14 cellular contexts compared by ENCODE assay signal in genomic region chr11:117825538-117826359, GRCh38. TPM values are rescaled to one million over a fixed set of nuclear protein-coding genes. Genes with fewer than 3 reads are reported as not detected.
DNase-seq lines count a peak whose midpoint lies in the region; ATAC-seq and TF ChIP-seq lines count a peak whose summit lies in the region.
"Had no signal": no experiment of that assay in that cellular context is flagged by ENCODE, and none has a peak within 500 bp of the region (broad histone marks: within the 10 kb centered on the region; RNA-seq: fewer than 3 reads in every experiment).

No MANE protein-coding gene starts in this region.

- 76% methylated on average over 13 of the region's 14 CpGs for WGBS in suprapubic skin

- peaks cover 5% of the 10 kb centered on the region for H3K27me3 ChIP-seq in suprapubic skin
- H3K27me3 ChIP-seq: colonic mucosa had no signal

- H3K9me3 ChIP-seq in suprapubic skin = no peaks in the 10 kb centered on the region
- H3K9me3 ChIP-seq: colonic mucosa had no signal

- peak; percentile 25 for DNase-seq in activated T-cell treated with anti-CD3 and anti-CD28 coated beads, Interleukin-2, amount 50 U/mL, for 24 hours
- DNase-seq in activated T-cell treated with anti-CD3 and anti-CD28 coated beads, Interleukin-2, amount 50 U/mL, for 4 hours = no peak
- no peak for DNase-seq in T-cell
- DNase-seq in left lobe of liver (ENCODE audit: low spot score) = peak; percentile 28
- peak; percentile 47 to 48 for DNase-seq in suprapubic skin (ENCODE audit: low spot score in 2 of 2)
- DNase-seq in superior temporal gyrus (ENCODE audit: extremely low spot score) = no peak
- no peak for DNase-seq in KG1 (lab: John Stamatoyannopoulos, UW)
- DNase-seq: colonic mucosa, HFFc6, NCI-H187, NCI-H748 treated with DMSO at 0.1 percent for 48 hours, T-helper 17 cell had no signal

- CTCF ChIA-PET in T-cell (lab: Charles Lee) = interaction anchor here in 1 of 2 donors (0.6 to 1.8 kb wide), 4 partner anchors 17 to 338 kb away, joined by 3 to 4 read pairs (median 4); no protein-coding TSS in a partner anchor

- no peak for TF ChIP-seq EP300 in suprapubic skin (IDR thresholded peaks at IDR 0.05)

- peaks cover 76% of the 10 kb centered on the region for H3K4me1 Mint-ChIP-seq in activated T-cell treated with anti-CD3 and anti-CD28 coated beads, Interleukin-2, amount 50 U/mL, for 24 hours (ENCODE audit: low read depth)
- H3K4me1 Mint-ChIP-seq in activated T-cell treated with anti-CD3 and anti-CD28 coated beads, Interleukin-2, amount 50 U/mL, for 4 hours (ENCODE audit: low read depth) = peaks cover 67% of the 10 kb centered on the region
- H3K4me1 Mint-ChIP-seq in T-cell = peaks cover 69 to 82% (median 80%) of the 10 kb centered on the region in 3 donors

- no peak for TF ChIP-seq CTCF in suprapubic skin (IDR thresholded peaks at IDR 0.05)

- no peaks in the 10 kb centered on the region for H3K9me3 Mint-ChIP-seq in activated T-cell treated with anti-CD3 and anti-CD28 coated beads, Interleukin-2, amount 50 U/mL, for 24 hours
- H3K9me3 Mint-ChIP-seq in activated T-cell treated with anti-CD3 and anti-CD28 coated beads, Interleukin-2, amount 50 U/mL, for 4 hours = no peaks in the 10 kb centered on the region
- no peaks in the 10 kb centered on the region for H3K9me3 Mint-ChIP-seq in T-cell
- H3K9me3 Mint-ChIP-seq: HFFc6 had no signal

- no peak overlapping the region for H3K27ac ChIP-seq in suprapubic skin
- H3K27ac ChIP-seq: colonic mucosa had no signal

- no peaks in the 10 kb centered on the region for H3K36me3 ChIP-seq in suprapubic skin
- H3K36me3 ChIP-seq: colonic mucosa had no signal

- peak overlapping the region; percentile 37 for H3K27ac Mint-ChIP-seq in activated T-cell treated with anti-CD3 and anti-CD28 coated beads, Interleukin-2, amount 50 U/mL, for 24 hours
- H3K27ac Mint-ChIP-seq in T-cell = peak overlapping the region; percentile 58 to 74
- H3K27ac Mint-ChIP-seq: HFFc6, T-helper 17 cell had no signal

- POLR2A ChIA-PET in T-cell (lab: Charles Lee) = no interaction called here

- no peak for ATAC-seq in activated T-cell treated with anti-CD3 and anti-CD28 coated beads, Interleukin-2, amount 50 U/mL, for 4 hours
- ATAC-seq in T-cell (replicated peaks in 1 of 4) = no peak
- ATAC-seq in left lobe of liver = no peak
- no peak for ATAC-seq in HG02970 (IDR thresholded peaks at IDR 0.05; ENCODE audit: low FRiP score, unreplicated experiment)
- ATAC-seq: T-helper 17 cell had no signal

- H3K4me1 ChIP-seq in suprapubic skin = peaks cover 36% of the 10 kb centered on the region
- H3K4me1 ChIP-seq: colonic mucosa had no signal

- H3K4me3 ChIP-seq in suprapubic skin = no peak overlapping the region
- H3K4me3 ChIP-seq: colonic mucosa had no signal

- H3K4me3 Mint-ChIP-seq in activated T-cell treated with anti-CD3 and anti-CD28 coated beads, Interleukin-2, amount 50 U/mL, for 24 hours = no peak overlapping the region
- no peak overlapping the region for H3K4me3 Mint-ChIP-seq in activated T-cell treated with anti-CD3 and anti-CD28 coated beads, Interleukin-2, amount 50 U/mL, for 4 hours
- no peak overlapping the region for H3K4me3 Mint-ChIP-seq in T-cell
- H3K4me3 Mint-ChIP-seq: HFFc6, T-helper 17 cell had no signal

- TF ChIP-seq POLR2A in suprapubic skin (IDR thresholded peaks at IDR 0.05) = no peak

- no peaks in the 10 kb centered on the region for H3K27me3 Mint-ChIP-seq in activated T-cell treated with anti-CD3 and anti-CD28 coated beads, Interleukin-2, amount 50 U/mL, for 24 hours
- H3K27me3 Mint-ChIP-seq in activated T-cell treated with anti-CD3 and anti-CD28 coated beads, Interleukin-2, amount 50 U/mL, for 4 hours (ENCODE audit: low read depth) = no peaks in the 10 kb centered on the region
- H3K27me3 Mint-ChIP-seq in T-cell = no peaks in the 10 kb centered on the region
- H3K27me3 Mint-ChIP-seq: T-helper 17 cell had no signal

- H3K36me3 Mint-ChIP-seq in activated T-cell treated with anti-CD3 and anti-CD28 coated beads, Interleukin-2, amount 50 U/mL, for 24 hours (ENCODE audit: low read depth) = no peaks in the 10 kb centered on the region
- H3K36me3 Mint-ChIP-seq in activated T-cell treated with anti-CD3 and anti-CD28 coated beads, Interleukin-2, amount 50 U/mL, for 4 hours (ENCODE audit: insufficient read depth) = no peaks in the 10 kb centered on the region
- H3K36me3 Mint-ChIP-seq in T-cell = no peaks in the 10 kb centered on the region

RNA-seq across cellular contexts. Expression of gene FXYD2, which starts 1.2 kb away (rescaled TPM):
- under 1 TPM; 0.63 to 0.66 (median 0.63) TPM for total RNA-seq in activated T-cell treated with anti-CD3 and anti-CD28 coated beads, Interleukin-2, amount 50 U/mL, for 4 hours
- 10 to 100 TPM in 4 of 5 donors, 1 to 10 TPM in 1; 4.3 to 26.0 (median 14.7) TPM for total RNA-seq in T-cell
- 13.6 TPM for total RNA-seq in left lobe of liver
- not detected for total RNA-seq in suprapubic skin
- total RNA-seq: RPMI7951 had no signal

RNA-seq across cellular contexts. Expression of gene DSCAML1, which starts 28.7 kb away (rescaled TPM):
- total RNA-seq in activated T-cell treated with anti-CD3 and anti-CD28 coated beads, Interleukin-2, amount 50 U/mL, for 4 hours = not detected
- total RNA-seq in T-cell = 1 to 10 TPM in 2 of 5 donors, under 1 TPM in 3; 0.15 to 2.4 (median 0.96) TPM
- 1.4 TPM for total RNA-seq in left lobe of liver
- under 1 TPM in 3 of 4 donors, not detected in 1; 0.11 to 0.24 (median 0.21) TPM for total RNA-seq in suprapubic skin
- total RNA-seq: HFFc6, RPMI7951 had no signal

RNA-seq across cellular contexts. Expression of gene FXYD6, which starts 50.7 kb away (rescaled TPM):
- under 1 TPM in 2 of 3 donors, not detected in 1; 0.16 to 0.38 TPM for total RNA-seq in activated T-cell treated with anti-CD3 and anti-CD28 coated beads, Interleukin-2, amount 50 U/mL, for 4 hours
- total RNA-seq in T-cell = under 1 TPM in 3 of 5 donors, not detected in 2; 0.38 to 0.73 (median 0.53) TPM
- 10.4 TPM for total RNA-seq in left lobe of liver
- 10 to 100 TPM in 2 of 4 donors, 1 to 10 TPM in 2; 4.8 to 15.9 (median 9.5) TPM for total RNA-seq in suprapubic skin
- total RNA-seq: HFFc6 had no signal

Comparison
In these comparisons a context has a peak if more than half of its experiments do, and no peak if none do; other contexts are left out.
1. DNase-seq: peak in activated T-cell treated with anti-CD3 and anti-CD28 coated beads, Interleukin-2, amount 50 U/mL, for 24 hours (single experiment), left lobe of liver (single experiment) and suprapubic skin (2 of 2); none in activated T-cell treated with anti-CD3 and anti-CD28 coated beads, Interleukin-2, amount 50 U/mL, for 4 hours (single experiment), T-cell (0 of 34), superior temporal gyrus (single experiment) and KG1 (single experiment).